In genomic region chr2:205769879-205770278, GRCh38 we compare ENCODE assay signal across 16 cellular contexts.
DNase-seq lines count a peak whose midpoint lies in the region; ATAC-seq and TF ChIP-seq lines count a peak whose summit lies in the region.
"Had no signal": no experiment of that assay in that cellular context is flagged by ENCODE, and none has a peak within 500 bp of the region (broad histone marks: within the 10 kb centered on the region; RNA-seq: fewer than 3 reads in every experiment).

No MANE protein-coding gene starts in this region.

- H2BK20ac ChIP-seq in IMR-90 (ENCODE audit: low read depth, low read length) = peak overlapping the region; percentile 93

- no peak for TF ChIP-seq RAD21 in IMR-90 (IDR thresholded peaks at IDR 0.05; ENCODE audit: low read length)

- peak overlapping the region; percentile 81 for H4K8ac ChIP-seq in IMR-90 (ENCODE audit: low read depth in 2 of 2, low read length in 2 of 2)

- CTCF ChIA-PET in IMR-90 (lab: Yijun Ruan, JAX) = interaction anchor here (0.6 kb wide), 1 partner anchor 47 kb away, joined by 3 read pairs; no protein-coding TSS in a partner anchor

- H3K4me1 ChIP-seq in IMR-90 (ENCODE audit: control insufficient read depth, insufficient read depth, low read length) = peaks cover 32% of the 10 kb centered on the region
- peaks cover 32% of the 10 kb centered on the region for H3K4me1 ChIP-seq in foreskin keratinocyte
- H3K4me1 ChIP-seq in skeletal muscle satellite cell (ENCODE audit: control insufficient read depth, insufficient read depth, low read length) = peaks cover 23% of the 10 kb centered on the region
- H3K4me1 ChIP-seq: psoas muscle had no signal

- peak overlapping the region; percentile 41 for H2BK5ac ChIP-seq in IMR-90 (ENCODE audit: low read depth, low read length, poor library complexity, severe bottlenecking)

- no peaks in the 10 kb centered on the region for H3K36me3 Mint-ChIP-seq in stimulated activated memory B cell treated with anti-CD40 and anti-IgM and Interleukin-4, amounts not matched to agents 10 μg/mL and 1 μg/mL and 100 μg/mL, for 72 hours
- H3K36me3 Mint-ChIP-seq: activated CD4-positive, alpha-beta memory T cell treated with anti-CD3 and anti-CD28 coated beads for 36 hours had no signal

- POLR2A ChIA-PET in IMR-90 (lab: Charles Lee; ENCODE audit: unreplicated experiment) = interaction anchor here (0.5 kb wide), 1 partner anchor 28 kb away, joined by 11 read pairs; no protein-coding TSS in a partner anchor

- no peak overlapping the region for H3K27ac Mint-ChIP-seq in stimulated activated memory B cell treated with anti-CD40 and anti-IgM and Interleukin-4, amounts not matched to agents 10 μg/mL and 1 μg/mL and 100 μg/mL, for 72 hours
- H3K27ac Mint-ChIP-seq: activated CD4-positive, alpha-beta memory T cell treated with anti-CD3 and anti-CD28 coated beads for 36 hours had no signal

- H3K9me3 Mint-ChIP-seq in stimulated activated memory B cell treated with anti-CD40 and anti-IgM and Interleukin-4, amounts not matched to agents 10 μg/mL and 1 μg/mL and 100 μg/mL, for 72 hours = no peaks in the 10 kb centered on the region
- H3K9me3 Mint-ChIP-seq: activated CD4-positive, alpha-beta memory T cell treated with anti-CD3 and anti-CD28 coated beads for 36 hours; H9 had no signal

- peak overlapping the region; percentile 95 for H3K4ac ChIP-seq in IMR-90 (ENCODE audit: low read depth, low read length)

- no peak overlapping the region for H3K4me3 Mint-ChIP-seq in stimulated activated memory B cell treated with anti-CD40 and anti-IgM and Interleukin-4, amounts not matched to agents 10 μg/mL and 1 μg/mL and 100 μg/mL, for 72 hours
- H3K4me3 Mint-ChIP-seq: activated CD4-positive, alpha-beta memory T cell treated with anti-CD3 and anti-CD28 coated beads for 36 hours; H9 had no signal

- H2BK15ac ChIP-seq in IMR-90 (ENCODE audit: low read depth, low read length) = peak overlapping the region; percentile 25; the same call in 2 of the 3 replicates

- H3K27ac ChIP-seq in IMR-90 (ENCODE audit: insufficient read depth, low read length) (peak overlapping the region; percentile 96), foreskin keratinocyte (peak overlapping the region; percentile 47)
- H3K27ac ChIP-seq: BLaER1 treated with 17β-estradiol and CSF1 and Interleukin-3, amounts not matched to agents 10 nM and 100 nM; psoas muscle had no signal

- intact Hi-C loops in IMR-90 (cut with micrococcal nuclease) = loop anchor here (2.0 to 10.0 kb wide), 3 partner anchors 43 to 1505 kb away; no protein-coding TSS in a partner anchor

- in situ Hi-C loops in IMR-90 (cut with MboI; ENCODE audit: low sequenced_read_pairs) = loop anchor here (10.0 kb wide), 1 partner anchor 115 kb away; no protein-coding TSS in a partner anchor

- dilution Hi-C loops in IMR-90 (cut with HindIII; ENCODE audit: low sequenced_read_pairs, unreplicated experiment) = no loop called here

- H4K5ac ChIP-seq in IMR-90 (ENCODE audit: low read depth, low read length) = peak overlapping the region; percentile 90

- peak overlapping the region; percentile 95 for H4K91ac ChIP-seq in IMR-90 (ENCODE audit: insufficient read depth, low read depth, low read length)

- no TSS peak for BruUV-seq in IMR-90 (replicated peaks; lab: Mats Ljungman, UMichigan)

- peak overlapping the region; percentile 18 for H3K4me2 ChIP-seq in IMR-90 (ENCODE audit: low read depth, low read length)
- H3K4me2 ChIP-seq in skeletal muscle satellite cell (ENCODE audit: low read length) = peak overlapping the region; percentile 23

- 18% methylated on average over 2 of the region's 7 CpGs; no CpG with 5 or more reads in 1 of the 2 experiments for WGBS in IMR-90 (ENCODE audit: extremely low coverage in 2 of 2, insufficient read length in 1 of 2), 2 experiments

- H3K56ac ChIP-seq in IMR-90 (ENCODE audit: extremely low read depth, insufficient read depth, low read length) = peak overlapping the region; percentile 77; the same call in 1 of the 2 replicates

- no peaks in the 10 kb centered on the region for H3K9me3 ChIP-seq in IMR-90 (ENCODE audit: control insufficient read depth, insufficient read depth, low read length)
- no peaks in the 10 kb centered on the region for H3K9me3 ChIP-seq in skeletal muscle satellite cell (replicated peaks; ENCODE audit: low read length)
- H3K9me3 ChIP-seq: BLaER1 treated with 17β-estradiol and CSF1 and Interleukin-3, amounts not matched to agents 10 nM and 100 nM; psoas muscle had no signal

- TF ChIP-seq POLR2A in IMR-90 (IDR thresholded peaks at IDR 0.05; ENCODE audit: low read depth, low read length) = no peak

- H3K27me3 ChIP-seq in IMR-90 (ENCODE audit: control insufficient read depth, insufficient read depth, low read length) = peaks cover 8% of the 10 kb centered on the region
- no peaks in the 10 kb centered on the region for H3K27me3 ChIP-seq in foreskin keratinocyte
- H3K27me3 ChIP-seq in skeletal muscle satellite cell (ENCODE audit: control insufficient read depth, insufficient read depth, low read length) = no peaks in the 10 kb centered on the region
- H3K27me3 ChIP-seq: BLaER1 treated with 17β-estradiol and CSF1 and Interleukin-3, amounts not matched to agents 10 nM and 100 nM had no signal

- H3K14ac ChIP-seq in IMR-90 (replicated peaks; ENCODE audit: low read depth, low read length) = peak overlapping the region; percentile 79

- H3K9me1 ChIP-seq in IMR-90 (ENCODE audit: insufficient read depth, low read length) = peaks cover 24% of the 10 kb centered on the region

- ATAC-seq in IMR-90 (ENCODE audit: low read depth) (no peak), foreskin keratinocyte (peak; percentile 79), HG02610 (IDR thresholded peaks at IDR 0.05; ENCODE audit: unreplicated experiment) (no peak)
- ATAC-seq in stimulated activated memory B cell treated with anti-CD40 and anti-IgM and Interleukin-4, amounts not matched to agents 10 μg/mL and 1 μg/mL and 100 μg/mL, for 72 hours = no peak
- ATAC-seq: psoas muscle had no signal

- H3K23ac ChIP-seq in IMR-90 (ENCODE audit: low read depth, low read length) = peak overlapping the region; percentile 76

- peak overlapping the region; percentile 95 for H2BK120ac ChIP-seq in IMR-90 (ENCODE audit: low read depth, low read length)

- H3K4me3 ChIP-seq in IMR-90 (ENCODE audit: insufficient read depth, low read depth, low read length) (no peak overlapping the region), skeletal muscle satellite cell (ENCODE audit: low read length) (no peak overlapping the region)
- H3K4me3 ChIP-seq: BLaER1 treated with 17β-estradiol and CSF1 and Interleukin-3, amounts not matched to agents 10 nM and 100 nM; psoas muscle had no signal

- TF ChIP-seq CTCF in IMR-90 (conservative IDR thresholded peaks at IDR 0.05; ENCODE audit: low read depth, low read length) (no peak), foreskin keratinocyte (conservative IDR thresholded peaks at IDR 0.05) (no peak)

- peak; percentile 38 for DNase-seq in IMR-90
- DNase-seq in NCI-H748 (lab: John Stamatoyannopoulos, UW; ENCODE audit: unreplicated experiment) = peak; percentile 86
- peak; percentile 40 to 63 for DNase-seq in foreskin keratinocyte
- no peak for DNase-seq in activated CD4-positive, alpha-beta T cell treated with anti-CD3 and anti-CD28 coated beads, Interleukin-2, amount 50 U/mL, for 48 hours
- DNase-seq in HUDEP-2 (lab: John Stamatoyannopoulos, UW; ENCODE audit: unreplicated experiment in 76 of 76) = no peak
- DNase-seq: activated CD4-positive, alpha-beta memory T cell treated with anti-CD3 and anti-CD28 coated beads for 36 hours; activated gamma-delta T cell treated with Interleukin-2 at 50 U/mL for 16 hours; effector memory CD4-positive, alpha-beta T cell; H9; psoas muscle; RPMI8226; stimulated activated CD4-positive, alpha-beta T cell treated with anti-CD3 and anti-CD28 coated beads, Interleukin-4, amount 100 ng/mL, for 1 hour had no signal

- H3K18ac ChIP-seq in IMR-90 (ENCODE audit: low read depth, low read length) = peak overlapping the region; percentile 92

- peak overlapping the region; percentile 15 for H2AFZ ChIP-seq in IMR-90 (replicated peaks; ENCODE audit: low read length, poor library complexity)

- H3K36me3 ChIP-seq in IMR-90 (ENCODE audit: control insufficient read depth, insufficient read depth, low read length) (peaks cover 28% of the 10 kb centered on the region), skeletal muscle satellite cell (ENCODE audit: insufficient read depth, low read length) (no peaks in the 10 kb centered on the region)

- H3K79me1 ChIP-seq in IMR-90 (ENCODE audit: low read depth in 1 of 2, low read length in 2 of 2) = no peaks in the 10 kb centered on the region

- peak overlapping the region; percentile 96 for H2AK5ac ChIP-seq in IMR-90 (ENCODE audit: low read depth, low read length)

- peaks cover 6% of the 10 kb centered on the region for H3K4me1 Mint-ChIP-seq in stimulated activated memory B cell treated with anti-CD40 and anti-IgM and Interleukin-4, amounts not matched to agents 10 μg/mL and 1 μg/mL and 100 μg/mL, for 72 hours

- 0 out of 2 replicates have a peak, but pooled peaks cover 5% of the 10 kb centered on the region for H4K20me1 ChIP-seq in IMR-90 (ENCODE audit: insufficient read depth, low read length)

- H3K9ac ChIP-seq in IMR-90 (ENCODE audit: low read depth, low read length) (peak overlapping the region; percentile 57), skeletal muscle satellite cell (ENCODE audit: low read depth, low read length) (no peak overlapping the region)
- H3K9ac ChIP-seq: BLaER1 treated with 17β-estradiol and CSF1 and Interleukin-3, amounts not matched to agents 10 nM and 100 nM had no signal

- peaks cover 52% of the 10 kb centered on the region for H3K27me3 Mint-ChIP-seq in stimulated activated memory B cell treated with anti-CD40 and anti-IgM and Interleukin-4, amounts not matched to agents 10 μg/mL and 1 μg/mL and 100 μg/mL, for 72 hours

- peak overlapping the region; percentile 80 for H2AK9ac ChIP-seq in IMR-90 (replicated peaks; ENCODE audit: low read depth, low read length, poor library complexity)

TF ChIP-seq in IMR-90, 13 proteins besides CTCF, POLR2A, EP300 and RAD21:
- TF ChIP-seq NFE2L2 (IDR thresholded peaks at IDR 0.05; ENCODE audit: low read depth, low read length) = no peak
- no peak for TF ChIP-seq SMC3 (IDR thresholded peaks at IDR 0.05; ENCODE audit: low read depth, low read length)
- TF ChIP-seq MAZ (IDR thresholded peaks at IDR 0.05; ENCODE audit: borderline replicate concordance, low read depth, low read length) = no peak
- no peak for TF ChIP-seq RCOR1 (IDR thresholded peaks at IDR 0.05; ENCODE audit: insufficient replicate concordance, low read length)
- TF ChIP-seq FOS (IDR thresholded peaks at IDR 0.05; ENCODE audit: low read depth, low read length) = 0 out of 2 replicates have a peak, but pooled peaks have one; percentile 10
- no peak for TF ChIP-seq MAFK (IDR thresholded peaks at IDR 0.05; ENCODE audit: low read depth, low read length)
TF ChIP-seq in IMR-90: peak in this region for 1.

Comparison
In these comparisons a context has a peak if more than half of its experiments do, and no peak if none do; other contexts are left out.
1. DNase-seq: peak in IMR-90 (single experiment), NCI-H748 (single experiment) and foreskin keratinocyte (2 of 2); none in activated CD4-positive, alpha-beta T cell treated with anti-CD3 and anti-CD28 coated beads, Interleukin-2, amount 50 U/mL, for 48 hours (0 of 2) and HUDEP-2 (0 of 76).